Comparison of ENCODE assay signal across 16 cellular contexts in the genomic region with DNA sequence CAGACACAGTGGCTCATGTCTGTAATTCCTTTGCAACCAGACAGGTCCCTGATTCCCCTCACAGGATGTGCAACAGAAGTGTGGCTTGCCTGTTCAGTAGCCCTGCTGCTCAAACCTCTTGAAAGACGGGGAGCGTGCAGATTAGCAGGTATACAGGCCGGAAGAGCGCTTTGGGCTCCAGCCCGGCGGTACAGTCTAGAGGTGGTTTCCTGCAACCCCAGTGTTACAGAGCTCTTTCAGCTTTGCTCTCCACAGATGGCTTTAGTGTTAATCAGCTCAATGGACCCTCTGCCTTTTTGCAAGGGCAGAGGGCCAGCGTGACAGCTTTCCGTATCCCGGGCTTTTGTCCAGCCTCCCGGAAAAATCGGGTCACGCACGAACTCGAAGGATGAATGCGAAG.
A peak's percentile ranks its signal among the peaks of the same experiment; 100 is the strongest.
DNase-seq lines count a peak whose midpoint lies in the region; ATAC-seq and TF ChIP-seq lines count a peak whose summit lies in the region.
"Had no signal": no experiment of that assay in that cellular context is flagged by ENCODE, and none has a peak within 500 bp of the region (broad histone marks: within the 10 kb centered on the region; RNA-seq: fewer than 3 reads in every experiment).

No MANE protein-coding gene starts in this region.

- no peaks in the 10 kb centered on the region for H3K36me3 Mint-ChIP-seq in activated naive CD8-positive, alpha-beta T cell treated with anti-CD3 and anti-CD28 coated beads for 36 hours
- no peaks in the 10 kb centered on the region for H3K36me3 Mint-ChIP-seq in nephron progenitor cell (ENCODE audit: low read depth)
- H3K36me3 Mint-ChIP-seq: activated CD4-positive, alpha-beta memory T cell treated with anti-CD3 and anti-CD28 coated beads for 36 hours had no signal

- peaks cover 8% of the 10 kb centered on the region for H3K27me3 Mint-ChIP-seq in activated naive CD8-positive, alpha-beta T cell treated with anti-CD3 and anti-CD28 coated beads for 36 hours
- H3K27me3 Mint-ChIP-seq in nephron progenitor cell (ENCODE audit: low read depth, poor library complexity) = no peaks in the 10 kb centered on the region

- peak; percentile 87 for ATAC-seq in GM19043 (IDR thresholded peaks at IDR 0.05; ENCODE audit: low read depth, unreplicated experiment)
- peak; percentile 53 for ATAC-seq in HG03045 (IDR thresholded peaks at IDR 0.05; ENCODE audit: unreplicated experiment)
- no peak for ATAC-seq in left lung
- ATAC-seq: upper lobe of right lung had no signal

- TF ChIP-seq CTCF in left lung (IDR thresholded peaks at IDR 0.05) (no peak), nephron progenitor cell (IDR thresholded peaks at IDR 0.05) (no peak)

- H3K4me3 ChIP-seq in left lung = no peak overlapping the region
- H3K4me3 ChIP-seq: esophagus muscularis mucosa, upper lobe of right lung had no signal

- H3K36me3 ChIP-seq in left lung = no peaks in the 10 kb centered on the region
- H3K36me3 ChIP-seq: esophagus muscularis mucosa, upper lobe of right lung had no signal

- no peaks in the 10 kb centered on the region for H3K9me3 Mint-ChIP-seq in activated naive CD8-positive, alpha-beta T cell treated with anti-CD3 and anti-CD28 coated beads for 36 hours
- no peaks in the 10 kb centered on the region for H3K9me3 Mint-ChIP-seq in nephron progenitor cell
- H3K9me3 Mint-ChIP-seq: activated CD4-positive, alpha-beta memory T cell treated with anti-CD3 and anti-CD28 coated beads for 36 hours had no signal

- DNase-seq in G401 (ENCODE audit: low spot score) (peak; percentile 93), left lung (no peak), NCI-H510A treated with DMSO at 0.1 percent for 48 hours (lab: John Stamatoyannopoulos, UW) (no peak), nephron progenitor cell (no peak)
- peak; percentile 8 for DNase-seq in activated naive CD8-positive, alpha-beta T cell treated with anti-CD3 and anti-CD28 coated beads for 36 hours
- no peak for DNase-seq in stimulated activated CD4-positive, alpha-beta T cell treated with anti-CD3 and anti-CD28 coated beads, Interleukin-4, amount 100 ng/mL, for 24 hours
- DNase-seq: activated CD4-positive, alpha-beta memory T cell treated with anti-CD3 and anti-CD28 coated beads for 36 hours; AML-193; dermis blood vessel endothelial cell; midbrain; NCI-H2081 treated with DMSO at 0.1 percent for 48 hours; stimulated activated naive CD4-positive, alpha-beta T cell; upper lobe of right lung had no signal

- H3K27ac Mint-ChIP-seq in activated naive CD8-positive, alpha-beta T cell treated with anti-CD3 and anti-CD28 coated beads for 36 hours = no peak overlapping the region
- no peak overlapping the region for H3K27ac Mint-ChIP-seq in nephron progenitor cell
- H3K27ac Mint-ChIP-seq: activated CD4-positive, alpha-beta memory T cell treated with anti-CD3 and anti-CD28 coated beads for 36 hours had no signal

- no peaks in the 10 kb centered on the region for H3K9me3 ChIP-seq in left lung
- H3K9me3 ChIP-seq: esophagus muscularis mucosa, upper lobe of right lung had no signal

- H3K4me1 Mint-ChIP-seq in activated naive CD8-positive, alpha-beta T cell treated with anti-CD3 and anti-CD28 coated beads for 36 hours = peaks cover 6% of the 10 kb centered on the region
- no peaks in the 10 kb centered on the region for H3K4me1 Mint-ChIP-seq in nephron progenitor cell

- peak overlapping the region; percentile 40 for H3K4me3 Mint-ChIP-seq in activated naive CD8-positive, alpha-beta T cell treated with anti-CD3 and anti-CD28 coated beads for 36 hours
- H3K4me3 Mint-ChIP-seq in nephron progenitor cell = no peak overlapping the region
- H3K4me3 Mint-ChIP-seq: activated CD4-positive, alpha-beta memory T cell treated with anti-CD3 and anti-CD28 coated beads for 36 hours had no signal

- H3K27ac ChIP-seq in left lung = no peak overlapping the region
- H3K27ac ChIP-seq: esophagus muscularis mucosa, upper lobe of right lung had no signal

- in situ Hi-C loops in G401 (cut with HindIII; ENCODE audit: low sequenced_read_pairs) = no loop called here

- intact Hi-C loops in left lung (cut with DNase I) = no loop called here

- H3K27me3 ChIP-seq in left lung = no peaks in the 10 kb centered on the region
- H3K27me3 ChIP-seq: esophagus muscularis mucosa, upper lobe of right lung had no signal

- H3K4me1 ChIP-seq in left lung = no peaks in the 10 kb centered on the region
- H3K4me1 ChIP-seq: esophagus muscularis mucosa, upper lobe of right lung had no signal

Comparison
In these comparisons a context has a peak if more than half of its experiments do, and no peak if none do; other contexts are left out.
1. DNase-seq: peak in G401 (single experiment) and activated naive CD8-positive, alpha-beta T cell treated with anti-CD3 and anti-CD28 coated beads for 36 hours (single experiment); none in left lung (0 of 2), NCI-H510A treated with DMSO at 0.1 percent for 48 hours (single experiment), nephron progenitor cell (single experiment) and stimulated activated CD4-positive, alpha-beta T cell treated with anti-CD3 and anti-CD28 coated beads, Interleukin-4, amount 100 ng/mL, for 24 hours (single experiment).